1 cellular context compared by ENCODE assay signal in genomic region chr7:108569381-108570145, GRCh38.
A peak's percentile ranks its signal among the peaks of the same experiment; 100 is the strongest.
TF ChIP-seq lines count a peak whose summit lies in the region.

Gene DNAJB9 (plus strand): TSS chr7:108569874. CDS start chr7:108571727, 1,853 bp downstream.
Gene THAP5 (minus strand): TSS chr7:108569706. CDS start chr7:108569569, 137 bp downstream.

TF ChIP-seq in GM23338, 12 proteins besides CTCF, POLR2A, EP300 and RAD21 (continued from another document):
- no peak for TF ChIP-seq ZNF462 (CRISPR knock-in tag; IDR thresholded peaks at IDR 0.05)
- no peak for TF ChIP-seq STAT1 (IDR thresholded peaks at IDR 0.05; ENCODE audit: unreplicated experiment)
- no peak for TF ChIP-seq NANOG (IDR thresholded peaks at IDR 0.05; ENCODE audit: borderline replicate concordance)
- peak; percentile 96 for TF ChIP-seq POLR2AphosphoS5 (IDR thresholded peaks at IDR 0.05; ENCODE audit: low read depth)
- TF ChIP-seq EZH2phosphoT487 (IDR thresholded peaks at IDR 0.05; ENCODE audit: unreplicated experiment), result no peak
- TF ChIP-seq EZH2 (IDR thresholded peaks at IDR 0.05; ENCODE audit: low read depth, unreplicated experiment), result no peak
- TF ChIP-seq ZNF331 (CRISPR knock-in tag; IDR thresholded peaks at IDR 0.05; ENCODE audit: low read depth), result 0 out of 2 replicates have a peak, but pooled peaks have one; percentile 17
- peak; percentile 89 for TF ChIP-seq CREB1 (CRISPR knock-in tag; IDR thresholded peaks at IDR 0.05; ENCODE audit: low read depth)
- TF ChIP-seq JUNB (IDR thresholded peaks at IDR 0.05; ENCODE audit: unreplicated experiment), result no peak
- TF ChIP-seq REST (IDR thresholded peaks at IDR 0.05; ENCODE audit: unreplicated experiment), result no peak
- TF ChIP-seq ETS1 (IDR thresholded peaks at IDR 0.05), result peak; percentile 60; the same call in 1 of the 2 replicates
TF ChIP-seq in GM23338: peak in this region for 4.
